ENCODE assay signal across 17 cellular contexts in the genomic region with DNA sequence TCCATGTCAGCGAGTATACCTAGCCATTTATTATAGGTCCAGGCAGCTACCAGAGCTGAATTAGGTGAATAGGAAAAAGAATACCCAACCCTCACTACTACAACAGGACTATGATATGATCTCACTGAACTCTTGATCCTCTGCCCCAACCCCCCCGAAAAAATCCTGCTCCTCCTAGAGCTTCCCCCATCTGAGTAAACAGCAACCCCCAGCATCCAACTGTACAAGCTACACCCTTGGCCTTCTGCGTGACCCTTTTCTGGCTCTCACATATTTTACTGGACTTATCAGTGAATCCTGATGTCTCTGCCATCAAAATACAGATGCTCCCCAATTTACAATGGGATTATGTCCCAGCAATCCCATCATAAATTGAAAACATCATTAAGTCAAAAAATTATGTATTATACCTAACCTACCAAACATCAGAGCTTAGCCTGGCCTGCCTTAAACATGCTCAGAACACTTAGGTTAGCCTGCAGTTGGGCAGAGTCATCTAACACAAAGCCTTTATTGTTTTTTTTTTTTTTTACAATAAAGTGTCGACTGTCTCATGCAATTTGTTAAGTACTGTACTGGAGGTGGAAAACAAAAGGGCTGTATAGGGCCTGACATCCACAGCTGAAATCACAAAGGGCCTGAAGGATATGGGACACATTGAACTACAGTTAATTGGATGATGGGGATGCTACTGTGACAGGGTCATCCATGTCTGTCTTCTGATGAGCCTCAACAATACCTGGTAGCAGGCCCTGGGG.
"Had no signal": no experiment of that assay in that cellular context is flagged by ENCODE, and none has a peak within 500 bp of the region (broad histone marks: within the 10 kb centered on the region; RNA-seq: fewer than 3 reads in every experiment).

No MANE protein-coding gene starts in this region.

- H3K9me3 ChIP-seq: heart left ventricle, mucosa of descending colon, right atrium auricular region, tibial artery, upper lobe of right lung, vagina had no signal

- DNase-seq: cortex of kidney; effector CD8-positive, alpha-beta T cell; heart left ventricle; hippocampal formation; mucosa of descending colon; posterior cingulate gyrus; stimulated activated CD4-positive, alpha-beta T cell treated with anti-CD3 and anti-CD28 coated beads, Interleukin-4, amount 100 ng/mL, for 1 hour; stimulated activated CD8-positive, alpha-beta memory T cell treated with anti-CD3 and anti-CD28 coated beads, Interleukin-4, amount 100 ng/mL, for 48 hours; tibial artery; upper lobe of right lung had no signal

- H3K27ac ChIP-seq: dorsolateral prefrontal cortex, heart left ventricle, right atrium auricular region, tibial artery, upper lobe of right lung, vagina had no signal

- H3K36me3 ChIP-seq: heart left ventricle, right atrium auricular region, tibial artery, upper lobe of right lung, vagina had no signal

- H3K4me3 Mint-ChIP-seq: naive thymus-derived CD8-positive, alpha-beta T cell; stimulated activated memory B cell treated with anti-CD40 and anti-IgM and Interleukin-4, amounts not matched to agents 10 μg/mL and 1 μg/mL and 100 μg/mL, for 72 hours; stimulated activated naive CD8-positive, alpha-beta T cell treated with anti-CD3 and anti-CD28 coated beads, Interleukin-15, Interleukin-2, amounts not matched to agents 100 ng/mL and 50 ng/mL, for 24 hours had no signal

- H3K36me3 Mint-ChIP-seq: naive thymus-derived CD8-positive, alpha-beta T cell; stimulated activated memory B cell treated with anti-CD40 and anti-IgM and Interleukin-4, amounts not matched to agents 10 μg/mL and 1 μg/mL and 100 μg/mL, for 72 hours had no signal

- ATAC-seq: heart left ventricle; mucosa of descending colon; naive thymus-derived CD8-positive, alpha-beta T cell; stimulated activated memory B cell treated with anti-CD40 and anti-IgM and Interleukin-4, amounts not matched to agents 10 μg/mL and 1 μg/mL and 100 μg/mL, for 72 hours; upper lobe of right lung had no signal

- H3K9me3 Mint-ChIP-seq: naive thymus-derived CD8-positive, alpha-beta T cell; stimulated activated memory B cell treated with anti-CD40 and anti-IgM and Interleukin-4, amounts not matched to agents 10 μg/mL and 1 μg/mL and 100 μg/mL, for 72 hours; stimulated activated naive CD8-positive, alpha-beta T cell treated with anti-CD3 and anti-CD28 coated beads, Interleukin-15, Interleukin-2, amounts not matched to agents 100 ng/mL and 50 ng/mL, for 24 hours had no signal

- FAIRE-seq: frontal cortex had no signal

- H3K4me3 ChIP-seq: dorsolateral prefrontal cortex, heart left ventricle, mucosa of descending colon, right atrium auricular region, tibial artery, upper lobe of right lung, vagina had no signal

- H3K27ac Mint-ChIP-seq: stimulated activated memory B cell treated with anti-CD40 and anti-IgM and Interleukin-4, amounts not matched to agents 10 μg/mL and 1 μg/mL and 100 μg/mL, for 72 hours; stimulated activated naive CD8-positive, alpha-beta T cell treated with anti-CD3 and anti-CD28 coated beads, Interleukin-15, Interleukin-2, amounts not matched to agents 100 ng/mL and 50 ng/mL, for 24 hours had no signal

- H3K4me1 ChIP-seq: heart left ventricle, right atrium auricular region, tibial artery, upper lobe of right lung, vagina had no signal

- H3K27me3 ChIP-seq: right atrium auricular region, tibial artery, upper lobe of right lung, vagina had no signal
